In the genomic region with DNA sequence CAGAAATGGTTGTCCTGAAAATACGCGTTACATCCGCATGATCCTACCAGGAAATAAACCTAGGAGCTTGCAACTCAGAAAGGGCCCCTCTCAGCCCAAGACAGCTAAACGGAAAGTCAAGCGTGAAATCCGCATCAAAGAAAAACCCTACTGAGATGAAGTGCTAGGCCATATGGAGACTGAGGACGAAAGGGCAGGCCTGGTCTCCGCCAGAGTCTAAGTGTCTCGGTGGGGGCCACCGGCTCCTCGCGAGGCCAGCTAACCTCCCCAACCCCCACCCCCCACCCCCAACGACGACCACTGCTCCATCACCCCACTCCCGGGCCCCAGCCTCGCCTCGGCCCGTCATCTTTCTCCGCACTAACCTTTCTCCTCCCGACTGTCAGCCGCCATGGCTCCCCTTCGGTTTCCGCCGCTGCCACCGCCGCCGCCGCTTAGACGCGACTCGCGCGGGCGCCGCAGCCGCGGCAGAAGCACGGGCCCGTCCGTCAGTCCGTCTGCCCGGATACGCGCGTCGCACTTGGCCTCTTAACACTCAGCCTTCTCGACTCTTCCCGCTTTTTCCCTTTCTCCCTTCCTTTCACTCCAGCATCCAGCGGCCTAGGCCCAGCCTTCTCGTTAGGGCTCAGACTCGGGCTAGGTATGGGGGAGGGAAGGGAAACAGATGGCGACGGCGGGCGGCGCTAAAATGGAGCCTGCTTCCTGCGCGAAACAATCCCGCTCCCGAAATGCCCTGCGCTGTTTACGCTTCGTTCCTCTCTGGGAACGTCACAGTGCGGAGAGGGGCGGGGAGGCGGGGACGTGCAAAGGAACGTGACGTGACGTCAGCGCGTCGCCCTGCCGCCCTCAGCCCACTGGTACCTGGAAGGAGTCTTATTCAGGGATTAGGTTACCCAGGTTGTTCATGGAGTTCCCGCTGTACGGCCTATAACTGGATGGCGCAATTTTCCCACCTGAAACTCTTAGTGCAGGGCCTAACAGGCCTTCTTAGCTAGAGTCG, we compare ENCODE assay signal across 1 cellular context.
TF ChIP-seq lines count a peak whose summit lies in the region.

A gene (minus strand): TSS at position 730 of the 1,000 bp plus-strand sequence. CDS start 337 bp downstream, at position 393.

TF ChIP-seq in K562, 482 proteins besides CTCF, POLR2A, EP300 and RAD21 (continued from another document and continues in another):
- TF ChIP-seq, protein P1, sequence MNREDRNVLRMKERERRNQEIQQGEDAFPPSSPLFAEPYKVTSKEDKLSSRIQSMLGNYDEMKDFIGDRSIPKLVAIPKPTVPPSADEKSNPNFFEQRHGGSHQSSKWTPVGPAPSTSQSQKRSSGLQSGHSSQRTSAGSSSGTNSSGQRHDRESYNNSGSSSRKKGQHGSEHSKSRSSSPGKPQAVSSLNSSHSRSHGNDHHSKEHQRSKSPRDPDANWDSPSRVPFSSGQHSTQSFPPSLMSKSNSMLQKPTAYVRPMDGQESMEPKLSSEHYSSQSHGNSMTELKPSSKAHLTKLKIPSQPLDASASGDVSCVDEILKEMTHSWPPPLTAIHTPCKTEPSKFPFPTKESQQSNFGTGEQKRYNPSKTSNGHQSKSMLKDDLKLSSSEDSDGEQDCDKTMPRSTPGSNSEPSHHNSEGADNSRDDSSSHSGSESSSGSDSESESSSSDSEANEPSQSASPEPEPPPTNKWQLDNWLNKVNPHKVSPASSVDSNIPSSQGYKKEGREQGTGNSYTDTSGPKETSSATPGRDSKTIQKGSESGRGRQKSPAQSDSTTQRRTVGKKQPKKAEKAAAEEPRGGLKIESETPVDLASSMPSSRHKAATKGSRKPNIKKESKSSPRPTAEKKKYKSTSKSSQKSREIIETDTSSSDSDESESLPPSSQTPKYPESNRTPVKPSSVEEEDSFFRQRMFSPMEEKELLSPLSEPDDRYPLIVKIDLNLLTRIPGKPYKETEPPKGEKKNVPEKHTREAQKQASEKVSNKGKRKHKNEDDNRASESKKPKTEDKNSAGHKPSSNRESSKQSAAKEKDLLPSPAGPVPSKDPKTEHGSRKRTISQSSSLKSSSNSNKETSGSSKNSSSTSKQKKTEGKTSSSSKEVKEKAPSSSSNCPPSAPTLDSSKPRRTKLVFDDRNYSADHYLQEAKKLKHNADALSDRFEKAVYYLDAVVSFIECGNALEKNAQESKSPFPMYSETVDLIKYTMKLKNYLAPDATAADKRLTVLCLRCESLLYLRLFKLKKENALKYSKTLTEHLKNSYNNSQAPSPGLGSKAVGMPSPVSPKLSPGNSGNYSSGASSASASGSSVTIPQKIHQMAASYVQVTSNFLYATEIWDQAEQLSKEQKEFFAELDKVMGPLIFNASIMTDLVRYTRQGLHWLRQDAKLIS (CRISPR knock-in tag; IDR thresholded peaks at IDR 0.05) = peak; percentile 89; the same call in 1 of the 2 replicates
- TF ChIP-seq, protein P2, sequence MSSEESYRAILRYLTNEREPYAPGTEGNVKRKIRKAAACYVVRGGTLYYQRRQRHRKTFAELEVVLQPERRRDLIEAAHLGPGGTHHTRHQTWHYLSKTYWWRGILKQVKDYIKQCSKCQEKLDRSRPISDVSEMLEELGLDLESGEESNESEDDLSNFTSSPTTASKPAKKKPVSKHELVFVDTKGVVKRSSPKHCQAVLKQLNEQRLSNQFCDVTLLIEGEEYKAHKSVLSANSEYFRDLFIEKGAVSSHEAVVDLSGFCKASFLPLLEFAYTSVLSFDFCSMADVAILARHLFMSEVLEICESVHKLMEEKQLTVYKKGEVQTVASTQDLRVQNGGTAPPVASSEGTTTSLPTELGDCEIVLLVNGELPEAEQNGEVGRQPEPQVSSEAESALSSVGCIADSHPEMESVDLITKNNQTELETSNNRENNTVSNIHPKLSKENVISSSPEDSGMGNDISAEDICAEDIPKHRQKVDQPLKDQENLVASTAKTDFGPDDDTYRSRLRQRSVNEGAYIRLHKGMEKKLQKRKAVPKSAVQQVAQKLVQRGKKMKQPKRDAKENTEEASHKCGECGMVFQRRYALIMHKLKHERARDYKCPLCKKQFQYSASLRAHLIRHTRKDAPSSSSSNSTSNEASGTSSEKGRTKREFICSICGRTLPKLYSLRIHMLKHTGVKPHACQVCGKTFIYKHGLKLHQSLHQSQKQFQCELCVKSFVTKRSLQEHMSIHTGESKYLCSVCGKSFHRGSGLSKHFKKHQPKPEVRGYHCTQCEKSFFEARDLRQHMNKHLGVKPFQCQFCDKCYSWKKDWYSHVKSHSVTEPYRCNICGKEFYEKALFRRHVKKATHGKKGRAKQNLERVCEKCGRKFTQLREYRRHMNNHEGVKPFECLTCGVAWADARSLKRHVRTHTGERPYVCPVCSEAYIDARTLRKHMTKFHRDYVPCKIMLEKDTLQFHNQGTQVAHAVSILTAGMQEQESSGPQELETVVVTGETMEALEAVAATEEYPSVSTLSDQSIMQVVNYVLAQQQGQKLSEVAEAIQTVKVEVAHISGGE (CRISPR knock-in tag; IDR thresholded peaks at IDR 0.05) = peak in 1 of 3 experiments; percentile 69; a peak in 2 of 6 replicates
- TF ChIP-seq RBFOX2 (IDR thresholded peaks at IDR 0.05; ENCODE audit: low read depth, low read length) (peak; percentile 97), CSDE1 (IDR thresholded peaks at IDR 0.05) (no peak), DMBX1 (CRISPR knock-in tag; IDR thresholded peaks at IDR 0.05; ENCODE audit: borderline replicate concordance) (no peak), POLR3A (IDR thresholded peaks at IDR 0.05; ENCODE audit: borderline replicate concordance, extremely low read depth, insufficient read depth, insufficient read length) (no peak), SIN3A (IDR thresholded peaks at IDR 0.05; ENCODE audit: borderline replicate concordance in 2 of 2, control insufficient read depth in 1 of 2, low read depth in 2 of 2, low read length in 2 of 2) (peak in 1 of 2 experiments; percentile 72; a peak in 1 of 4 replicates), SPI1 (IDR thresholded peaks at IDR 0.05; ENCODE audit: borderline replicate concordance, low read depth, low read length) (no peak), ERF (CRISPR knock-in tag; IDR thresholded peaks at IDR 0.05) (peak; percentile 68; the same call in 1 of the 2 replicates), TEAD1 (CRISPR knock-in tag; IDR thresholded peaks at IDR 0.05) (peak in 1 of 2 experiments; percentile 86; a peak in 2 of 4 replicates), NRF1 (conservative IDR thresholded peaks at IDR 0.05 in 1 of 2, IDR thresholded peaks at IDR 0.05 in 1 of 2) (peak; percentile 93 to 94), ZNF232 (CRISPR knock-in tag; IDR thresholded peaks at IDR 0.05) (no peak), ARNT (IDR thresholded peaks at IDR 0.05) (no peak), ZNF263 (CRISPR knock-in tag; IDR thresholded peaks at IDR 0.05; ENCODE audit: borderline replicate concordance) (peak; percentile 30; the same call in 1 of the 2 replicates), CXXC5 (CRISPR knock-in tag; IDR thresholded peaks at IDR 0.05) (peak; percentile 95), SMAD3 (CRISPR knock-in tag; conservative IDR thresholded peaks at IDR 0.05) (no peak), TBP (optimal IDR thresholded peaks at IDR 0.05; ENCODE audit: low read depth, low read length) (peak; percentile 82), GTF2F1 (IDR thresholded peaks at IDR 0.05; ENCODE audit: low read depth, low read length) (peak; percentile 78; the same call in 1 of the 2 replicates), PHF20 (IDR thresholded peaks at IDR 0.05; ENCODE audit: partially characterized antibody) (peak; percentile 69), PTRF (tag; IDR thresholded peaks at IDR 0.05) (no peak), KDM4B (IDR thresholded peaks at IDR 0.05; ENCODE audit: borderline replicate concordance in 2 of 2, low read depth in 1 of 2) (no peak), MYNN (IDR thresholded peaks at IDR 0.05) (no peak), MYNN (CRISPR knock-in tag; IDR thresholded peaks at IDR 0.05) (no peak), ZC3H4 (CRISPR knock-in tag; IDR thresholded peaks at IDR 0.05; ENCODE audit: borderline replicate concordance) (no peak), TBL1XR1 (IDR thresholded peaks at IDR 0.05; ENCODE audit: low read length in 2 of 2) (peak; percentile 13 to 64; a peak in 1 of 4 replicates), SLC30A9 (CRISPR knock-in tag; IDR thresholded peaks at IDR 0.05) (no peak), ELF1 (tag; IDR thresholded peaks at IDR 0.05) (no peak), ZNF778 (CRISPR knock-in tag; IDR thresholded peaks at IDR 0.05) (no peak), ZNF121 (CRISPR knock-in tag; conservative IDR thresholded peaks at IDR 0.05) (no peak)
- TF ChIP-seq, protein P3, sequence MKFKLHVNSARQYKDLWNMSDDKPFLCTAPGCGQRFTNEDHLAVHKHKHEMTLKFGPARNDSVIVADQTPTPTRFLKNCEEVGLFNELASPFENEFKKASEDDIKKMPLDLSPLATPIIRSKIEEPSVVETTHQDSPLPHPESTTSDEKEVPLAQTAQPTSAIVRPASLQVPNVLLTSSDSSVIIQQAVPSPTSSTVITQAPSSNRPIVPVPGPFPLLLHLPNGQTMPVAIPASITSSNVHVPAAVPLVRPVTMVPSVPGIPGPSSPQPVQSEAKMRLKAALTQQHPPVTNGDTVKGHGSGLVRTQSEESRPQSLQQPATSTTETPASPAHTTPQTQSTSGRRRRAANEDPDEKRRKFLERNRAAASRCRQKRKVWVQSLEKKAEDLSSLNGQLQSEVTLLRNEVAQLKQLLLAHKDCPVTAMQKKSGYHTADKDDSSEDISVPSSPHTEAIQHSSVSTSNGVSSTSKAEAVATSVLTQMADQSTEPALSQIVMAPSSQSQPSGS (CRISPR knock-in tag; IDR thresholded peaks at IDR 0.05) = no peak; the same call in 1 of the 2 replicates
- TF ChIP-seq, protein P4, sequence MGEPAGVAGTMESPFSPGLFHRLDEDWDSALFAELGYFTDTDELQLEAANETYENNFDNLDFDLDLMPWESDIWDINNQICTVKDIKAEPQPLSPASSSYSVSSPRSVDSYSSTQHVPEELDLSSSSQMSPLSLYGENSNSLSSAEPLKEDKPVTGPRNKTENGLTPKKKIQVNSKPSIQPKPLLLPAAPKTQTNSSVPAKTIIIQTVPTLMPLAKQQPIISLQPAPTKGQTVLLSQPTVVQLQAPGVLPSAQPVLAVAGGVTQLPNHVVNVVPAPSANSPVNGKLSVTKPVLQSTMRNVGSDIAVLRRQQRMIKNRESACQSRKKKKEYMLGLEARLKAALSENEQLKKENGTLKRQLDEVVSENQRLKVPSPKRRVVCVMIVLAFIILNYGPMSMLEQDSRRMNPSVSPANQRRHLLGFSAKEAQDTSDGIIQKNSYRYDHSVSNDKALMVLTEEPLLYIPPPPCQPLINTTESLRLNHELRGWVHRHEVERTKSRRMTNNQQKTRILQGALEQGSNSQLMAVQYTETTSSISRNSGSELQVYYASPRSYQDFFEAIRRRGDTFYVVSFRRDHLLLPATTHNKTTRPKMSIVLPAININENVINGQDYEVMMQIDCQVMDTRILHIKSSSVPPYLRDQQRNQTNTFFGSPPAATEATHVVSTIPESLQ (CRISPR knock-in tag; IDR thresholded peaks at IDR 0.05) = 0 out of 2 replicates have a peak, but pooled peaks have one; percentile 62
- TF ChIP-seq, protein P5, sequence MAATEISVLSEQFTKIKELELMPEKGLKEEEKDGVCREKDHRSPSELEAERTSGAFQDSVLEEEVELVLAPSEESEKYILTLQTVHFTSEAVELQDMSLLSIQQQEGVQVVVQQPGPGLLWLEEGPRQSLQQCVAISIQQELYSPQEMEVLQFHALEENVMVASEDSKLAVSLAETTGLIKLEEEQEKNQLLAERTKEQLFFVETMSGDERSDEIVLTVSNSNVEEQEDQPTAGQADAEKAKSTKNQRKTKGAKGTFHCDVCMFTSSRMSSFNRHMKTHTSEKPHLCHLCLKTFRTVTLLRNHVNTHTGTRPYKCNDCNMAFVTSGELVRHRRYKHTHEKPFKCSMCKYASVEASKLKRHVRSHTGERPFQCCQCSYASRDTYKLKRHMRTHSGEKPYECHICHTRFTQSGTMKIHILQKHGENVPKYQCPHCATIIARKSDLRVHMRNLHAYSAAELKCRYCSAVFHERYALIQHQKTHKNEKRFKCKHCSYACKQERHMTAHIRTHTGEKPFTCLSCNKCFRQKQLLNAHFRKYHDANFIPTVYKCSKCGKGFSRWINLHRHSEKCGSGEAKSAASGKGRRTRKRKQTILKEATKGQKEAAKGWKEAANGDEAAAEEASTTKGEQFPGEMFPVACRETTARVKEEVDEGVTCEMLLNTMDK (IDR thresholded peaks at IDR 0.05; ENCODE audit: borderline replicate concordance, insufficient read depth, low read depth, low read length, poor library complexity, severe bottlenecking) = no peak
- TF ChIP-seq, protein P6, sequence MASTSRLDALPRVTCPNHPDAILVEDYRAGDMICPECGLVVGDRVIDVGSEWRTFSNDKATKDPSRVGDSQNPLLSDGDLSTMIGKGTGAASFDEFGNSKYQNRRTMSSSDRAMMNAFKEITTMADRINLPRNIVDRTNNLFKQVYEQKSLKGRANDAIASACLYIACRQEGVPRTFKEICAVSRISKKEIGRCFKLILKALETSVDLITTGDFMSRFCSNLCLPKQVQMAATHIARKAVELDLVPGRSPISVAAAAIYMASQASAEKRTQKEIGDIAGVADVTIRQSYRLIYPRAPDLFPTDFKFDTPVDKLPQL (IDR thresholded peaks at IDR 0.05; ENCODE audit: extremely low read depth, insufficient read length) = peak; percentile 76
- TF ChIP-seq, protein P7, sequence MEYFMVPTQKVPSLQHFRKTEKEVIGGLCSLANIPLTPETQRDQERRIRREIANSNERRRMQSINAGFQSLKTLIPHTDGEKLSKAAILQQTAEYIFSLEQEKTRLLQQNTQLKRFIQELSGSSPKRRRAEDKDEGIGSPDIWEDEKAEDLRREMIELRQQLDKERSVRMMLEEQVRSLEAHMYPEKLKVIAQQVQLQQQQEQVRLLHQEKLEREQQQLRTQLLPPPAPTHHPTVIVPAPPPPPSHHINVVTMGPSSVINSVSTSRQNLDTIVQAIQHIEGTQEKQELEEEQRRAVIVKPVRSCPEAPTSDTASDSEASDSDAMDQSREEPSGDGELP (CRISPR knock-in tag; IDR thresholded peaks at IDR 0.05; ENCODE audit: borderline replicate concordance) = peak; percentile 97
- TF ChIP-seq, protein P8, sequence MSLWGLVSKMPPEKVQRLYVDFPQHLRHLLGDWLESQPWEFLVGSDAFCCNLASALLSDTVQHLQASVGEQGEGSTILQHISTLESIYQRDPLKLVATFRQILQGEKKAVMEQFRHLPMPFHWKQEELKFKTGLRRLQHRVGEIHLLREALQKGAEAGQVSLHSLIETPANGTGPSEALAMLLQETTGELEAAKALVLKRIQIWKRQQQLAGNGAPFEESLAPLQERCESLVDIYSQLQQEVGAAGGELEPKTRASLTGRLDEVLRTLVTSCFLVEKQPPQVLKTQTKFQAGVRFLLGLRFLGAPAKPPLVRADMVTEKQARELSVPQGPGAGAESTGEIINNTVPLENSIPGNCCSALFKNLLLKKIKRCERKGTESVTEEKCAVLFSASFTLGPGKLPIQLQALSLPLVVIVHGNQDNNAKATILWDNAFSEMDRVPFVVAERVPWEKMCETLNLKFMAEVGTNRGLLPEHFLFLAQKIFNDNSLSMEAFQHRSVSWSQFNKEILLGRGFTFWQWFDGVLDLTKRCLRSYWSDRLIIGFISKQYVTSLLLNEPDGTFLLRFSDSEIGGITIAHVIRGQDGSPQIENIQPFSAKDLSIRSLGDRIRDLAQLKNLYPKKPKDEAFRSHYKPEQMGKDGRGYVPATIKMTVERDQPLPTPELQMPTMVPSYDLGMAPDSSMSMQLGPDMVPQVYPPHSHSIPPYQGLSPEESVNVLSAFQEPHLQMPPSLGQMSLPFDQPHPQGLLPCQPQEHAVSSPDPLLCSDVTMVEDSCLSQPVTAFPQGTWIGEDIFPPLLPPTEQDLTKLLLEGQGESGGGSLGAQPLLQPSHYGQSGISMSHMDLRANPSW (CRISPR knock-in tag; IDR thresholded peaks at IDR 0.05) = 0 out of 2 replicates have a peak, but pooled peaks have one; percentile 33
- TF ChIP-seq, protein P9, sequence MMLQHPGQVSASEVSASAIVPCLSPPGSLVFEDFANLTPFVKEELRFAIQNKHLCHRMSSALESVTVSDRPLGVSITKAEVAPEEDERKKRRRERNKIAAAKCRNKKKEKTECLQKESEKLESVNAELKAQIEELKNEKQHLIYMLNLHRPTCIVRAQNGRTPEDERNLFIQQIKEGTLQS (IDR thresholded peaks at IDR 0.05) = peak; percentile 85
- TF ChIP-seq, protein P9 (CRISPR knock-in tag; conservative IDR thresholded peaks at IDR 0.05) = no peak
